ENCODE assay signal across 20 cellular contexts in genomic region chr2:175871949-175872348, GRCh38.
DNase-seq lines count a peak whose midpoint lies in the region; ATAC-seq and TF ChIP-seq lines count a peak whose summit lies in the region.
"Had no signal": no experiment of that assay in that cellular context is flagged by ENCODE, and none has a peak within 500 bp of the region (broad histone marks: within the 10 kb centered on the region; RNA-seq: fewer than 3 reads in every experiment).

No MANE protein-coding gene starts in this region.

- H4K20me1 ChIP-seq in IMR-90 (ENCODE audit: insufficient read depth, low read length) = no peaks in the 10 kb centered on the region

- ATAC-seq in IMR-90 (ENCODE audit: low read depth) = no peak
- ATAC-seq in left ventricle myocardium superior = peak; percentile 94
- no peak for ATAC-seq in aorta (ENCODE audit: low FRiP score)

- no peak overlapping the region for H2BK20ac ChIP-seq in IMR-90 (ENCODE audit: low read depth, low read length)

- H3K79me1 ChIP-seq in IMR-90 (ENCODE audit: low read depth in 1 of 2, low read length in 2 of 2) = no peaks in the 10 kb centered on the region

- peaks cover 3% of the 10 kb centered on the region; the same call in 1 of the 2 replicates for H3K4me1 ChIP-seq in IMR-90 (ENCODE audit: control insufficient read depth, insufficient read depth, low read length)
- peaks cover 4 to 8% of the 10 kb centered on the region in 2 donors for H3K4me1 ChIP-seq in aorta (ENCODE audit: control insufficient read depth in 1 of 2, insufficient read depth in 2 of 2, low read length in 2 of 2)
- H3K4me1 ChIP-seq: HAP-1, SJSA1 had no signal

- H3K4me3 ChIP-seq in IMR-90 (ENCODE audit: insufficient read depth, low read depth, low read length) (no peak overlapping the region), aorta (ENCODE audit: low read length in 2 of 2) (no peak overlapping the region)
- H3K4me3 ChIP-seq: HAP-1, PC-9, SJSA1 had no signal

- no peak overlapping the region for H2BK15ac ChIP-seq in IMR-90 (ENCODE audit: low read depth, low read length)

- H3K14ac ChIP-seq in IMR-90 (replicated peaks; ENCODE audit: low read depth, low read length) = no peak overlapping the region

- POLR2A ChIA-PET in IMR-90 (lab: Charles Lee; ENCODE audit: unreplicated experiment) = no interaction called here

- H3K9me3 ChIP-seq in IMR-90 (ENCODE audit: control insufficient read depth, insufficient read depth, low read length) = no peaks in the 10 kb centered on the region
- H3K9me3 ChIP-seq in aorta (ENCODE audit: control insufficient read depth, low read length) = no peaks in the 10 kb centered on the region
- H3K9me3 ChIP-seq: HAP-1, SJSA1 had no signal

- no peak overlapping the region for H3K4ac ChIP-seq in IMR-90 (ENCODE audit: low read depth, low read length)

- no peaks in the 10 kb centered on the region for H3K36me3 ChIP-seq in IMR-90 (ENCODE audit: control insufficient read depth, insufficient read depth, low read length)
- no peaks in the 10 kb centered on the region for H3K36me3 ChIP-seq in aorta (ENCODE audit: control insufficient read depth in 1 of 2, insufficient read depth in 2 of 2, low read length in 1 of 2)
- H3K36me3 ChIP-seq: HAP-1, SJSA1 had no signal

- CTCF ChIA-PET in IMR-90 (lab: Yijun Ruan, JAX) = no interaction called here

- no peak overlapping the region for H3K27ac ChIP-seq in IMR-90 (ENCODE audit: insufficient read depth, low read length)
- peak overlapping the region; percentile 80 to 90 for H3K27ac ChIP-seq in aorta (ENCODE audit: low read depth in 1 of 2, low read length in 2 of 2)
- H3K27ac ChIP-seq: C4-2B, HL-60, PC-9, RWPE1, SJSA1 had no signal

- TF ChIP-seq RAD21 in IMR-90 (IDR thresholded peaks at IDR 0.05; ENCODE audit: low read length) = no peak

- H4K91ac ChIP-seq in IMR-90 (ENCODE audit: insufficient read depth, low read depth, low read length) = no peak overlapping the region

- no peak for TF ChIP-seq CTCF in IMR-90 (conservative IDR thresholded peaks at IDR 0.05; ENCODE audit: low read depth, low read length)

- BruUV-seq in IMR-90 (replicated peaks; lab: Mats Ljungman, UMichigan) = no TSS peak

- dilution Hi-C loops in IMR-90 (cut with HindIII; ENCODE audit: low sequenced_read_pairs, unreplicated experiment) = no loop called here

- H3K18ac ChIP-seq in IMR-90 (ENCODE audit: low read depth, low read length) = peak overlapping the region; percentile 71; the same call in 1 of the 2 replicates

- H3K27me3 ChIP-seq in IMR-90 (ENCODE audit: control insufficient read depth, insufficient read depth, low read length) (no peaks in the 10 kb centered on the region), aorta (ENCODE audit: control insufficient read depth in 1 of 2, insufficient read depth in 2 of 2, low read length in 1 of 2) (no peaks in the 10 kb centered on the region)

- no peak overlapping the region for H2AK9ac ChIP-seq in IMR-90 (replicated peaks; ENCODE audit: low read depth, low read length, poor library complexity)

- no peaks in the 10 kb centered on the region for H3K9me1 ChIP-seq in IMR-90 (ENCODE audit: insufficient read depth, low read length)

- H4K8ac ChIP-seq in IMR-90 (ENCODE audit: low read depth in 2 of 2, low read length in 2 of 2) = no peak overlapping the region

- TF ChIP-seq POLR2A in IMR-90 (IDR thresholded peaks at IDR 0.05; ENCODE audit: low read depth, low read length) = no peak

- no peak overlapping the region for H2BK5ac ChIP-seq in IMR-90 (ENCODE audit: low read depth, low read length, poor library complexity, severe bottlenecking)

- DNase-seq in IMR-90 = no peak
- DNase-seq in astrocyte of the hippocampus (ENCODE audit: low read depth, low spot score) = peak; percentile 28
- DNase-seq in left ventricle myocardium superior = no peak
- DNase-seq in aorta = no peak
- no peak for DNase-seq in DMS153 (lab: John Stamatoyannopoulos, UW)
- no peak for DNase-seq in NCI-H2227 (lab: John Stamatoyannopoulos, UW; ENCODE audit: unreplicated experiment)
- DNase-seq in A172 (ENCODE audit: low spot score) = no peak
- DNase-seq: AML-193, DMS79 treated with DMSO at 0.1 percent for 48 hours, Karpas-422, NCI-H1417 treated with DMSO at 0.1 percent for 48 hours, NCI-H187 treated with DMSO at 0.1 percent for 48 hours, NCI-H345, NCI-H524 treated with DMSO at 0.1 percent for 48 hours, PC-9 had no signal

- no peak overlapping the region for H4K5ac ChIP-seq in IMR-90 (ENCODE audit: low read depth, low read length)

- WGBS in IMR-90 (ENCODE audit: extremely low coverage in 2 of 2, insufficient read length in 1 of 2), 2 experiments = no CpG with 5 or more reads among the region's 5 CpGs
- WGBS in aorta, 2 donors = 57 to 68% methylated on average over 5 of the region's 5 CpGs

- H3K56ac ChIP-seq in IMR-90 (ENCODE audit: extremely low read depth, insufficient read depth, low read length) = no peak overlapping the region

- no peak overlapping the region for H3K23ac ChIP-seq in IMR-90 (ENCODE audit: low read depth, low read length)

- no peak overlapping the region for H3K9ac ChIP-seq in IMR-90 (ENCODE audit: low read depth, low read length)

- no peak overlapping the region for H2AK5ac ChIP-seq in IMR-90 (ENCODE audit: low read depth, low read length)

- H2BK120ac ChIP-seq in IMR-90 (ENCODE audit: low read depth, low read length) = no peak overlapping the region

- intact Hi-C loops in IMR-90 (cut with micrococcal nuclease) (no loop called here), left ventricle myocardium superior (cut with micrococcal nuclease) (no loop called here), aorta (cut with DNase I) (loop anchor here in 1 of 2 donors (1.0 to 5.0 kb wide), 2 partner anchors 16 to 130 kb away; partner anchors contain the start of gene LNPK)

- in situ Hi-C loops in IMR-90 (cut with MboI; ENCODE audit: low sequenced_read_pairs) = no loop called here

- no peak overlapping the region for H3K4me2 ChIP-seq in IMR-90 (ENCODE audit: low read depth, low read length)
- H3K4me2 ChIP-seq: PC-9 had no signal

- peak overlapping the region; percentile 70 for H2AFZ ChIP-seq in IMR-90 (replicated peaks; ENCODE audit: low read length, poor library complexity)
- H2AFZ ChIP-seq: PC-9 had no signal

TF ChIP-seq in IMR-90, 13 proteins besides CTCF, POLR2A, EP300 and RAD21:
- TF ChIP-seq MAZ (IDR thresholded peaks at IDR 0.05; ENCODE audit: borderline replicate concordance, low read depth, low read length) (no peak), MAFK (IDR thresholded peaks at IDR 0.05; ENCODE audit: low read depth, low read length) (no peak), BHLHE40 (IDR thresholded peaks at IDR 0.05; ENCODE audit: low read depth, low read length) (no peak), RCOR1 (IDR thresholded peaks at IDR 0.05; ENCODE audit: insufficient replicate concordance, low read length) (no peak), CEBPB (IDR thresholded peaks at IDR 0.05; ENCODE audit: low read depth, low read length) (no peak)
TF ChIP-seq in IMR-90: peak in this region for 0.
